In the genomic region with DNA sequence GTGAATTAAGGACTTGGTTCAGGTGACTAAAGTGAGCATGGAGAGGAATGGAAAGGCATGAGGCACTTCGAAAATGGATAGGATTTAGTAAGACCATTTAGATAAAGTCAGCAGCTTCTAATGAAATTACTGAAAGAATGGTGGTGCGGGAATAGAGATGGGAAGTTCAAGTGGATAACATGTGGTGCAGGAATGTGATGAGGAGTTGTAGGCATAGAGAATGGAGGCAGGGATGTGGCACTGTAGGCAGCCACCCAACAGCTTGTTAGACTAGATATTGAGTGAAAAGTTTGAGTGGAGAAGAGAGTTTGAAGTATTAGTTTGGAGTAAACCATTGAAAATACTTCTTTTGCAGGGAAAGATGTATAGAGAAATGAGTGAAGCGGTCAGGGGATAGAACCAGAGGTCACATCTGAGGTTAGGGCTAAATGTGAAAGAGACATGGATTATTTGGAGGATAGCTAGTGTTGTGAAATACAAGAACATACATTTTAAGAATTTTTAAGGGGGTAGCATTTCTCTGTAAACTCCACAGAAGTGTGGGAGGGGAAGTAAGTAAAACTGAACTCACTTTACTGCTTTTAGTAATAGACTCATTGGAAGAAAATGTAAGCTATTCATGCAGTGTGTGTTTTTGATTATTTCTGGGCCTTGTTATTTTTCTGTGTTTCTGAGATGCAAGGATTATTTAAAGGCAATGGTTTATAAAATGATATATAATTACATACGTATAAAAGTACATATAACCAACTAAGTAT, we compare ENCODE assay signal across 12 cellular contexts. TPM values are rescaled to one million over a fixed set of nuclear protein-coding genes. Genes with fewer than 3 reads are reported as not detected.
A peak's percentile ranks its signal among the peaks of the same experiment; 100 is the strongest.
DNase-seq lines count a peak whose midpoint lies in the region; TF ChIP-seq lines count a peak whose summit lies in the region.
"Had no signal": no experiment of that assay in that cellular context is flagged by ENCODE, and none has a peak within 500 bp of the region (broad histone marks: within the 10 kb centered on the region; RNA-seq: fewer than 3 reads in every experiment).

No MANE protein-coding gene starts in this region.

- H3K79me2 ChIP-seq in mesendoderm (ENCODE audit: control insufficient read depth, insufficient read depth, low read length), result peaks cover 79% of the 10 kb centered on the region

- H3K36me3 Mint-ChIP-seq in endodermal cell (ENCODE audit: low read depth), result peaks cover 7% of the 10 kb centered on the region

- no peak overlapping the region for H3K18ac ChIP-seq in mesendoderm (ENCODE audit: low read length)

- peak; percentile 71 for DNase-seq in BJ (ENCODE audit: low read depth)
- DNase-seq in HS-5 (ENCODE audit: low read depth), result peak; percentile 34
- peak; percentile 84 for DNase-seq in adipocyte (ENCODE audit: low read depth)
- peak; percentile 51 for DNase-seq in mesendoderm
- no peak for DNase-seq in mucosa of gallbladder (ENCODE audit: low spot score)
- DNase-seq in DMS153 (lab: John Stamatoyannopoulos, UW), result no peak
- no peak for DNase-seq in HT-29 (ENCODE audit: low spot score)
- DNase-seq in endodermal cell, result no peak
- DNase-seq: GDM1; hippocampal formation; stimulated activated CD4-positive, alpha-beta T cell treated with anti-CD3 and anti-CD28 coated beads, Interleukin-2, amount 100 ng/mL, for 48 hours; transverse colon had no signal

- H3K27ac Mint-ChIP-seq in endodermal cell, result no peak overlapping the region

- H3K4me3 ChIP-seq in BJ (ENCODE audit: low read depth, low read length) (no peak overlapping the region), adipocyte (ENCODE audit: low read length) (peak overlapping the region; percentile 12), mesendoderm (ENCODE audit: low read length) (no peak overlapping the region), endodermal cell (ENCODE audit: low read length) (no peak overlapping the region)
- H3K4me3 ChIP-seq: transverse colon had no signal

- H3K9me3 Mint-ChIP-seq in endodermal cell, result no peaks in the 10 kb centered on the region

- H3K27ac ChIP-seq in mesendoderm (ENCODE audit: low read depth, low read length), result no peak overlapping the region
- H3K27ac ChIP-seq in endodermal cell (ENCODE audit: low read depth, low read length), result no peak overlapping the region
- H3K27ac ChIP-seq: transverse colon had no signal

- no peak overlapping the region for H3K4me2 ChIP-seq in mesendoderm (ENCODE audit: low read length)

- H2BK120ac ChIP-seq in mesendoderm (ENCODE audit: low read depth, low read length), result no peak overlapping the region

- peak overlapping the region; percentile 6 for H3K9ac ChIP-seq in adipocyte (ENCODE audit: low read length)
- no peak overlapping the region for H3K9ac ChIP-seq in mesendoderm (ENCODE audit: low read length)
- no peak overlapping the region for H3K9ac ChIP-seq in endodermal cell (ENCODE audit: extremely low read depth, low read length, poor library complexity, severe bottlenecking)

- no peaks in the 10 kb centered on the region for H3K27me3 Mint-ChIP-seq in endodermal cell (ENCODE audit: insufficient read depth)

- CTCF ChIA-PET in BJ (lab: Yijun Ruan, JAX), result interaction anchor here (1.3 kb wide), 2 partner anchors 43 to 45 kb away, joined by 3 read pairs; no protein-coding TSS in a partner anchor

- H3K79me1 ChIP-seq in mesendoderm (ENCODE audit: low read length), result peaks cover 14% of the 10 kb centered on the region

- no peak overlapping the region for H3K23ac ChIP-seq in mesendoderm (ENCODE audit: low read length)

- peaks cover 24% of the 10 kb centered on the region for H3K4me1 Mint-ChIP-seq in endodermal cell

- WGBS in mesendoderm (ENCODE audit: extremely low coverage, insufficient coverage, low lambda C conversion rate), result no CpG with 5 or more reads among the region's 4 CpGs
- WGBS in endodermal cell (ENCODE audit: insufficient coverage in 1 of 2, insufficient read length in 1 of 2), 2 experiments, result 87 to 95% methylated on average over 3 of the region's 4 CpGs

- H2BK5ac ChIP-seq in mesendoderm (ENCODE audit: low read length), result no peak overlapping the region

- H2BK15ac ChIP-seq in mesendoderm (replicated peaks; ENCODE audit: low read depth), result no peak overlapping the region

- H3K9me3 ChIP-seq in adipocyte (ENCODE audit: control insufficient read depth, low read length) (no peaks in the 10 kb centered on the region), endodermal cell (ENCODE audit: control insufficient read depth, low read length) (no peaks in the 10 kb centered on the region)
- H3K9me3 ChIP-seq: transverse colon had no signal

- no peak overlapping the region for H2AK5ac ChIP-seq in mesendoderm (ENCODE audit: low read length)

- peaks cover 57% of the 10 kb centered on the region for H3K4me1 ChIP-seq in adipocyte (ENCODE audit: control insufficient read depth, insufficient read depth, low read length)
- peaks cover 3% of the 10 kb centered on the region for H3K4me1 ChIP-seq in mesendoderm (ENCODE audit: control insufficient read depth, low read depth, low read length)
- peaks cover 4% of the 10 kb centered on the region for H3K4me1 ChIP-seq in endodermal cell (ENCODE audit: control insufficient read depth, insufficient read depth, low read length)

- no peak for TF ChIP-seq CTCF in BJ (IDR thresholded peaks at IDR 0.05; ENCODE audit: insufficient read depth, low read depth, low read length)
- TF ChIP-seq CTCF in endodermal cell (conservative IDR thresholded peaks at IDR 0.05), result no peak

- H3K4me3 Mint-ChIP-seq in endodermal cell, result no peak overlapping the region

- no peak overlapping the region for H3K56ac ChIP-seq in mesendoderm (ENCODE audit: low read length)

- H4K8ac ChIP-seq in mesendoderm (ENCODE audit: low read depth, low read length), result no peak overlapping the region

- H4K5ac ChIP-seq in mesendoderm (ENCODE audit: low read length), result no peak overlapping the region

- H3K36me3 ChIP-seq in BJ (ENCODE audit: control insufficient read depth, insufficient read depth, low read length), result no peaks in the 10 kb centered on the region
- H3K36me3 ChIP-seq in adipocyte (ENCODE audit: control insufficient read depth, insufficient read depth, low read length, severe bottlenecking), result no peaks in the 10 kb centered on the region
- H3K36me3 ChIP-seq in mesendoderm (ENCODE audit: control insufficient read depth, insufficient read depth, low read length), result no peaks in the 10 kb centered on the region
- H3K36me3 ChIP-seq in endodermal cell (ENCODE audit: control insufficient read depth, insufficient read depth, low read length), result peaks cover 11% of the 10 kb centered on the region
- H3K36me3 ChIP-seq: transverse colon had no signal

- H3K27me3 ChIP-seq in BJ (ENCODE audit: control insufficient read depth, insufficient read depth, low read length) (no peaks in the 10 kb centered on the region), adipocyte (replicated peaks; ENCODE audit: control insufficient read depth, insufficient read depth, low read length) (no peaks in the 10 kb centered on the region), mesendoderm (ENCODE audit: insufficient read depth, low read length, poor library complexity) (no peaks in the 10 kb centered on the region), endodermal cell (ENCODE audit: control insufficient read depth, insufficient read depth, low read length, poor library complexity, severe bottlenecking) (no peaks in the 10 kb centered on the region)
- H3K27me3 ChIP-seq: transverse colon had no signal

- POLR2A ChIA-PET in BJ (lab: Charles Lee), result interaction anchor here (0.6 to 1.2 kb wide), 3 partner anchors 38 to 918 kb away, joined by 3 read pairs; no protein-coding TSS in a partner anchor

- H3K4ac ChIP-seq in mesendoderm (ENCODE audit: low read depth, low read length), result no peak overlapping the region

RNA-seq across cellular contexts. Expression of a gene that starts 46.2 kb away (rescaled TPM):
- 46.5 and 55.9 TPM in 2 replicates for polyA plus RNA-seq in BJ (2011; rRNA removed)
- polyA minus RNA-seq in BJ (2011; rRNA and poly(A)+ RNA removed), result 81.3 and 95.7 TPM in 2 replicates
- 31.9 TPM for polyA plus RNA-seq in mesendoderm (2013, experiment 1 of 2)
- polyA plus RNA-seq in mesendoderm (2013, experiment 2 of 2), result 33.6 TPM
- total RNA-seq in mucosa of gallbladder (70.2 TPM), endodermal cell (10 to 100 TPM; 73.9 to 75.2 TPM)
- 33.3 and 35.8 TPM in 2 replicates for total RNA-seq in HT-29 (2014; rRNA removed; shearing (Covaris generic))
- 35.8 TPM for polyA plus RNA-seq in endodermal cell (2013, experiment 1 of 2)
- polyA plus RNA-seq in endodermal cell (2013, experiment 2 of 2), result 38.0 TPM

Comparison
In these comparisons a context has a peak if more than half of its experiments do, and no peak if none do; other contexts are left out.
1. DNase-seq: peak in BJ (single experiment), HS-5 (single experiment), adipocyte (single experiment) and mesendoderm (single experiment); none in mucosa of gallbladder (single experiment), DMS153 (single experiment), HT-29 (single experiment) and endodermal cell (single experiment).